12 cellular contexts compared by ENCODE assay signal in genomic region chr20:45049904-45050471, GRCh38. TPM values are rescaled to one million over a fixed set of nuclear protein-coding genes. Genes with fewer than 3 reads are reported as not detected.
DNase-seq lines count a peak whose midpoint lies in the region; ATAC-seq and TF ChIP-seq lines count a peak whose summit lies in the region.
"Had no signal": no experiment of that assay in that cellular context is flagged by ENCODE, and none has a peak within 500 bp of the region (broad histone marks: within the 10 kb centered on the region; RNA-seq: fewer than 3 reads in every experiment).

No MANE protein-coding gene starts in this region.

- H3K27ac Mint-ChIP-seq in CD4-positive, alpha-beta T cell: peak overlapping the region; percentile 75
- peak overlapping the region; percentile 80 for H3K27ac Mint-ChIP-seq in activated T-helper 17 cell treated with anti-CD3 and anti-CD28 coated beads, Interleukin-2, amount 50 U/mL, for 72 hours

- H3K4me3 ChIP-seq in right lobe of liver: no peak overlapping the region
- no peak overlapping the region for H3K4me3 ChIP-seq in effector memory CD4-positive, alpha-beta T cell (ENCODE audit: insufficient read depth, low read depth, low read length, poor library complexity, severe bottlenecking)
- H3K4me3 ChIP-seq: PC-9 had no signal

- no peaks in the 10 kb centered on the region for H3K27me3 ChIP-seq in CD4-positive, alpha-beta T cell (ENCODE audit: control insufficient read depth, insufficient read depth, low read length)
- H3K27me3 ChIP-seq in right lobe of liver: no peaks in the 10 kb centered on the region
- no peaks in the 10 kb centered on the region for H3K27me3 ChIP-seq in effector memory CD4-positive, alpha-beta T cell (replicated peaks; ENCODE audit: control insufficient read depth, insufficient read depth, low read length, poor library complexity, severe bottlenecking)

- no peaks in the 10 kb centered on the region for H3K4me1 ChIP-seq in right lobe of liver
- H3K4me1 ChIP-seq in effector memory CD4-positive, alpha-beta T cell (ENCODE audit: control insufficient read depth, insufficient read depth, low read length, poor library complexity, severe bottlenecking): peaks cover 60% of the 10 kb centered on the region

- no peak for DNase-seq in CD4-positive, alpha-beta T cell
- peak; percentile 79 for DNase-seq in midbrain (lab: John Stamatoyannopoulos, UW)
- no peak for DNase-seq in right lobe of liver
- DNase-seq in activated CD8-positive, alpha-beta memory T cell treated with anti-CD3 and anti-CD28 coated beads, Interleukin-2, amount 50 U/mL, for 4 hours: no peak
- no peak for DNase-seq in EL
- DNase-seq in effector memory CD4-positive, alpha-beta T cell: no peak
- DNase-seq: effector CD8-positive, alpha-beta T cell; KG1; PC-9 had no signal

- intact Hi-C loops in CD4-positive, alpha-beta T cell (cut with DNase I, micrococcal nuclease): no loop called here
- intact Hi-C loops in right lobe of liver (cut with DNase I): loop anchor here (10.0 kb wide), 1 partner anchor 45 kb away; no protein-coding TSS in a partner anchor

- H3K36me3 ChIP-seq in KOPT-K1 (ENCODE audit: insufficient read depth, low read length): peaks cover 46% of the 10 kb centered on the region
- H3K36me3 ChIP-seq in right lobe of liver: no peaks in the 10 kb centered on the region
- H3K36me3 ChIP-seq in effector memory CD4-positive, alpha-beta T cell (ENCODE audit: control insufficient read depth, insufficient read depth, low read length): peaks cover 50% of the 10 kb centered on the region

- TF ChIP-seq POLR2A in right lobe of liver (IDR thresholded peaks at IDR 0.05): no peak

- POLR2A ChIA-PET in CD4-positive, alpha-beta T cell (lab: Charles Lee): interaction anchor here (0.9 to 1.5 kb wide), 4 partner anchors 9 to 71 kb away, joined by 3 to 6 read pairs (median 4); no protein-coding TSS in a partner anchor

- H3K27me3 Mint-ChIP-seq in CD4-positive, alpha-beta T cell: no peaks in the 10 kb centered on the region
- H3K27me3 Mint-ChIP-seq in activated T-helper 17 cell treated with anti-CD3 and anti-CD28 coated beads, Interleukin-2, amount 50 U/mL, for 72 hours: no peaks in the 10 kb centered on the region

- no peak for ATAC-seq in CD4-positive, alpha-beta T cell (ENCODE audit: poor library complexity)
- peak; percentile 73 for ATAC-seq in activated T-helper 17 cell treated with anti-CD3 and anti-CD28 coated beads, Interleukin-2, amount 50 U/mL, for 72 hours (replicated peaks)
- ATAC-seq in right lobe of liver: no peak

- no peaks in the 10 kb centered on the region for H3K9me3 ChIP-seq in CD4-positive, alpha-beta T cell (ENCODE audit: control insufficient read depth, low read length)
- H3K9me3 ChIP-seq in KOPT-K1 (ENCODE audit: insufficient read depth, low read length, poor library complexity, severe bottlenecking) (no peaks in the 10 kb centered on the region), right lobe of liver (no peaks in the 10 kb centered on the region)
- H3K9me3 ChIP-seq in effector memory CD4-positive, alpha-beta T cell (ENCODE audit: control insufficient read depth, low read length): no peaks in the 10 kb centered on the region

- no peak for TF ChIP-seq CTCF in CD4-positive, alpha-beta T cell (IDR thresholded peaks at IDR 0.05)
- TF ChIP-seq CTCF in right lobe of liver (IDR thresholded peaks at IDR 0.05): no peak

- H3K27ac ChIP-seq in CD4-positive, alpha-beta T cell (ENCODE audit: low read depth, low read length): peak overlapping the region; percentile 11
- H3K27ac ChIP-seq in KOPT-K1 (ENCODE audit: low read depth, low read length, poor library complexity, severe bottlenecking): peak overlapping the region; percentile 24
- no peak overlapping the region for H3K27ac ChIP-seq in right lobe of liver
- H3K27ac ChIP-seq in effector memory CD4-positive, alpha-beta T cell (ENCODE audit: insufficient read depth, low read length, poor library complexity, severe bottlenecking): no peak overlapping the region
- H3K27ac ChIP-seq: PC-9 had no signal

- peak overlapping the region; percentile 21 for H3K4me3 Mint-ChIP-seq in CD4-positive, alpha-beta T cell
- H3K4me3 Mint-ChIP-seq in activated T-helper 17 cell treated with anti-CD3 and anti-CD28 coated beads, Interleukin-2, amount 50 U/mL, for 72 hours: peak overlapping the region; percentile 63

- peaks cover 89% of the 10 kb centered on the region for H3K36me3 Mint-ChIP-seq in CD4-positive, alpha-beta T cell (ENCODE audit: low read depth)
- H3K36me3 Mint-ChIP-seq in activated T-helper 17 cell treated with anti-CD3 and anti-CD28 coated beads, Interleukin-2, amount 50 U/mL, for 72 hours (ENCODE audit: low read depth): peaks cover 90% of the 10 kb centered on the region

- H3K9me3 Mint-ChIP-seq in CD4-positive, alpha-beta T cell: no peaks in the 10 kb centered on the region
- H3K9me3 Mint-ChIP-seq in activated T-helper 17 cell treated with anti-CD3 and anti-CD28 coated beads, Interleukin-2, amount 50 U/mL, for 72 hours: no peaks in the 10 kb centered on the region

- CTCF ChIA-PET in CD4-positive, alpha-beta T cell (lab: Charles Lee): interaction anchor here (1.0 to 2.1 kb wide), 4 partner anchors 15 to 721 kb away, joined by 3 to 6 read pairs (median 3); no protein-coding TSS in a partner anchor

- H3K4me1 Mint-ChIP-seq in CD4-positive, alpha-beta T cell (ENCODE audit: low read depth): peaks cover 80% of the 10 kb centered on the region
- peaks cover 60% of the 10 kb centered on the region for H3K4me1 Mint-ChIP-seq in activated T-helper 17 cell treated with anti-CD3 and anti-CD28 coated beads, Interleukin-2, amount 50 U/mL, for 72 hours

- WGBS in right lobe of liver (ENCODE audit: insufficient coverage, low coverage, low lambda C conversion rate, missing lambda C conversion rate): 73% methylated on average over 4 of the region's 5 CpGs

RNA-seq across cellular contexts. Expression of gene KCNS1, which starts 50.9 kb away (rescaled TPM):
- not detected for total RNA-seq in CD4-positive, alpha-beta T cell
- total RNA-seq in activated T-helper 17 cell treated with anti-CD3 and anti-CD28 coated beads, Interleukin-2, amount 50 U/mL, for 72 hours: under 1 TPM; 0.15 to 0.24 TPM
- total RNA-seq in right lobe of liver: under 1 TPM in 1 of 6 experiments, not detected in 5; 0.12 TPM
- total RNA-seq: Daoy had no signal

Comparison
In these comparisons a context has a peak if more than half of its experiments do, and no peak if none do; other contexts are left out.
1. H3K27ac ChIP-seq: peak in CD4-positive, alpha-beta T cell (single experiment) and KOPT-K1 (single experiment); none in right lobe of liver (0 of 3) and effector memory CD4-positive, alpha-beta T cell (single experiment).
2. intact Hi-C loops: an anchor here in right lobe of liver (10.0 kb wide); none called in CD4-positive, alpha-beta T cell.